ENCODE assay signal across 11 cellular contexts in genomic region chr1:23585321-23586022, GRCh38. TPM values are rescaled to one million over a fixed set of nuclear protein-coding genes. Genes with fewer than 3 reads are reported as not detected.
DNase-seq lines count a peak whose midpoint lies in the region; ATAC-seq and TF ChIP-seq lines count a peak whose summit lies in the region.
"Had no signal": no experiment of that assay in that cellular context is flagged by ENCODE, and none has a peak within 500 bp of the region (broad histone marks: within the 10 kb centered on the region; RNA-seq: fewer than 3 reads in every experiment).

No MANE protein-coding gene starts in this region.

- H3K36me3 Mint-ChIP-seq in progenitor cell of endocrine pancreas (ENCODE audit: insufficient read depth) = no peaks in the 10 kb centered on the region

- DNase-seq in CD1c-positive myeloid dendritic cell (ENCODE audit: extremely low spot score) (peak; percentile 89), NCI-H460 (ENCODE audit: extremely low read depth, low read depth) (peak; percentile 93), epithelial cell of esophagus (ENCODE audit: low read depth) (peak; percentile 98), progenitor cell of endocrine pancreas (ENCODE audit: low spot score, unreplicated experiment) (no peak), ecto neural progenitor cell (ENCODE audit: low spot score) (no peak), NCI-H187 (lab: John Stamatoyannopoulos, UW) (no peak), UCSD-AML1 (lab: John Stamatoyannopoulos, UW; ENCODE audit: unreplicated experiment) (no peak)
- DNase-seq: heart right ventricle, stomach had no signal

- H3K4me3 ChIP-seq in epithelial cell of esophagus (ENCODE audit: low read length) = no peak overlapping the region
- H3K4me3 ChIP-seq: heart right ventricle, SK-N-MC, stomach had no signal

- no peaks in the 10 kb centered on the region for H3K9me3 Mint-ChIP-seq in progenitor cell of endocrine pancreas (ENCODE audit: low read depth)

- no peaks in the 10 kb centered on the region for H3K4me1 Mint-ChIP-seq in progenitor cell of endocrine pancreas (ENCODE audit: low read depth)

- H3K4me3 Mint-ChIP-seq in progenitor cell of endocrine pancreas (ENCODE audit: low read depth) = no peak overlapping the region

- TF ChIP-seq CTCF in epithelial cell of esophagus (IDR thresholded peaks at IDR 0.05; ENCODE audit: insufficient read depth, low read depth, low read length, missing control alignments) (no peak), progenitor cell of endocrine pancreas (IDR thresholded peaks at IDR 0.05; ENCODE audit: unreplicated experiment) (no peak)

- peaks cover 2% of the 10 kb centered on the region for H3K27me3 Mint-ChIP-seq in progenitor cell of endocrine pancreas

- no peak for ATAC-seq in HG03521 (IDR thresholded peaks at IDR 0.05; ENCODE audit: unreplicated experiment)

- peak overlapping the region; percentile 31 for H3K27ac Mint-ChIP-seq in progenitor cell of endocrine pancreas

RNA-seq across cellular contexts. Expression of gene ID3, which starts 26.2 kb away (rescaled TPM):
- total RNA-seq in NCI-H460 (2014; rRNA removed; shearing (Covaris generic)) = 53.6 and 68.8 TPM in 2 replicates
- polyA plus RNA-seq in NCI-H460 (2014; cell fraction: nucleus; rRNA removed) = 83.0 and 105 TPM in 2 replicates
- total RNA-seq in progenitor cell of endocrine pancreas = 420 and 434 TPM in 2 replicates

RNA-seq across cellular contexts. Expression of gene E2F2, which starts 54.4 kb away (rescaled TPM):
- 3.4 and 3.9 TPM in 2 replicates for total RNA-seq in NCI-H460 (2014; rRNA removed; shearing (Covaris generic))
- 13.1 and 15.6 TPM in 2 replicates for polyA plus RNA-seq in NCI-H460 (2014; cell fraction: nucleus; rRNA removed)
- 7.8 and 9.7 TPM in 2 replicates for total RNA-seq in progenitor cell of endocrine pancreas

Comparison
In these comparisons a context has a peak if more than half of its experiments do, and no peak if none do; other contexts are left out.
1. DNase-seq: peak in CD1c-positive myeloid dendritic cell (single experiment), NCI-H460 (single experiment) and epithelial cell of esophagus (single experiment); none in progenitor cell of endocrine pancreas (single experiment), ecto neural progenitor cell (single experiment), NCI-H187 (0 of 2) and UCSD-AML1 (single experiment).